Comparison of ENCODE assay signal across 28 cellular contexts in the genomic region with DNA sequence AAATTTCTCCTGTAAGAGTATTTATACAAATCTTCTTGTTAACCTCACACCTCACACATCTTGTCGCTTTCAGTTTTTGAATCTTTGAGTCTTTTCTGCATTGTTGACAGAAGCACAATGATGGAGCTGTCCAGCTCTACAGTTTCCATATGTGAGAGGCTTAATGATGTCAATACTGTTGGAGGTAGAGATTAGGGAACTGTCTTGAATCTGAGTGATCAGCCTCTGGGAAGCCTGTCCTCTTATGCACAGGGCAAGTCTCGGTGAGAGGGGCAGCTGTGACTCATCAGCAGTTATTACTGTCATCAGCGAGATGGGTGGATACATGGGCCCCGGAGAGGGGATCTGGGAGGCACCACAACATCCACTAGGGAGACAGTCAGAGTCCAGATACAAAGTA. TPM values are rescaled to one million over a fixed set of nuclear protein-coding genes. Genes with fewer than 3 reads are reported as not detected.
A peak's percentile ranks its signal among the peaks of the same experiment; 100 is the strongest.
DNase-seq lines count a peak whose midpoint lies in the region; ATAC-seq, FAIRE-seq and TF ChIP-seq lines count a peak whose summit lies in the region.
"Had no signal": no experiment of that assay in that cellular context is flagged by ENCODE, and none has a peak within 500 bp of the region (broad histone marks: within the 10 kb centered on the region; RNA-seq: fewer than 3 reads in every experiment).

No MANE protein-coding gene starts in this region.

- ATAC-seq in left cardiac atrium = no peak
- no peak for ATAC-seq in stimulated activated naive CD8-positive, alpha-beta T cell treated with anti-CD3 and anti-CD28 coated beads, Interleukin-15, amount 100 ng/mL, for 72 hours
- ATAC-seq: activated CD8-positive, alpha-beta memory T cell treated with anti-CD3 and anti-CD28 coated beads, Interleukin-2, amount 10 ng/mL, durations not matched to agents 7 days and 5 days; esophagus mucosa; gastroesophageal sphincter had no signal

- no peaks in the 10 kb centered on the region for H4K20me1 ChIP-seq in mammary epithelial cell (ENCODE audit: insufficient read depth, low read length)

- no peaks in the 10 kb centered on the region for H3K27me3 ChIP-seq in mammary epithelial cell (ENCODE audit: insufficient read depth, low read length)
- H3K27me3 ChIP-seq: brain microvascular endothelial cell, colonic mucosa, ovary, stomach, tibial artery had no signal

- intact Hi-C loops in mammary epithelial cell (cut with micrococcal nuclease) (no loop called here), MCF 10A (cut with micrococcal nuclease) (no loop called here), left cardiac atrium (cut with DNase I) (no loop called here)

- H2AFZ ChIP-seq in mammary epithelial cell (ENCODE audit: low read depth, low read length) = no peak overlapping the region

- H3K4me1 ChIP-seq in mammary epithelial cell (ENCODE audit: insufficient read depth, low read length) = peaks cover 33% of the 10 kb centered on the region
- H3K4me1 ChIP-seq: colonic mucosa, stomach had no signal

- H3K4me2 ChIP-seq in mammary epithelial cell (ENCODE audit: insufficient read depth, low read depth, low read length) = no peak overlapping the region

- no peaks in the 10 kb centered on the region for H3K36me3 ChIP-seq in mammary epithelial cell (ENCODE audit: insufficient read depth, low read length)
- H3K36me3 ChIP-seq: brain microvascular endothelial cell, colonic mucosa, gastroesophageal sphincter, ovary, stomach, tibial artery had no signal

- no peaks in the 10 kb centered on the region for H3K9me3 Mint-ChIP-seq in MCF 10A (ENCODE audit: unreplicated experiment)
- no peaks in the 10 kb centered on the region for H3K9me3 Mint-ChIP-seq in stimulated activated naive CD8-positive, alpha-beta T cell treated with anti-CD3 and anti-CD28 coated beads, Interleukin-15, amount 100 ng/mL, for 72 hours
- H3K9me3 Mint-ChIP-seq: nephron progenitor cell had no signal

- WGBS in mammary epithelial cell (ENCODE audit: low coverage, missing lambda C conversion rate) = 95% methylated on average over 4 of the region's 4 CpGs

- no peaks in the 10 kb centered on the region for H3K27me3 Mint-ChIP-seq in MCF 10A (ENCODE audit: insufficient read depth, unreplicated experiment)
- peaks cover 14% of the 10 kb centered on the region for H3K27me3 Mint-ChIP-seq in stimulated activated naive CD8-positive, alpha-beta T cell treated with anti-CD3 and anti-CD28 coated beads, Interleukin-15, amount 100 ng/mL, for 72 hours

- no peak overlapping the region for H3K27ac Mint-ChIP-seq in MCF 10A (ENCODE audit: low read depth, unreplicated experiment)
- no peak overlapping the region for H3K27ac Mint-ChIP-seq in stimulated activated naive CD8-positive, alpha-beta T cell treated with anti-CD3 and anti-CD28 coated beads, Interleukin-15, amount 100 ng/mL, for 72 hours
- H3K27ac Mint-ChIP-seq: activated CD8-positive, alpha-beta memory T cell treated with anti-CD3 and anti-CD28 coated beads, Interleukin-2, amount 10 ng/mL, durations not matched to agents 7 days and 5 days; CD4-positive, alpha-beta memory T cell; nephron progenitor cell had no signal

- no peaks in the 10 kb centered on the region for H3K36me3 Mint-ChIP-seq in MCF 10A (ENCODE audit: insufficient read depth, unreplicated experiment)
- H3K36me3 Mint-ChIP-seq: activated CD8-positive, alpha-beta memory T cell treated with anti-CD3 and anti-CD28 coated beads, Interleukin-2, amount 10 ng/mL, durations not matched to agents 7 days and 5 days; CD4-positive, alpha-beta memory T cell had no signal

- dilution Hi-C loops in mammary epithelial cell (cut with HindIII; ENCODE audit: low sequenced_read_pairs) = no loop called here

- H3K9me3 ChIP-seq in mammary epithelial cell (replicated peaks; ENCODE audit: insufficient read depth, low read length) = no peaks in the 10 kb centered on the region
- H3K9me3 ChIP-seq: colonic mucosa, gastroesophageal sphincter, ovary, stomach, tibial artery had no signal

- CTCF ChIA-PET in mammary epithelial cell (lab: Charles Lee; ENCODE audit: low non-redundant PET) = no interaction called here
- CTCF ChIA-PET in MCF 10A (lab: Yijun Ruan, JAX) = interaction anchor here (0.6 kb wide), 2 partner anchors 22 to 69 kb away, joined by 3 read pairs; no protein-coding TSS in a partner anchor

- no peak overlapping the region for H3K27ac ChIP-seq in mammary epithelial cell (ENCODE audit: insufficient read depth, low read depth, low read length)
- H3K27ac ChIP-seq: brain microvascular endothelial cell, colonic mucosa, gastroesophageal sphincter, ovary, stomach, tibial artery, VCaP had no signal

- DNase-seq in mammary epithelial cell = peak; percentile 1
- no peak for DNase-seq in MCF 10A (ENCODE audit: unreplicated experiment)
- DNase-seq in RPMI7951 (ENCODE audit: low read depth) = peak; percentile 60
- peak; percentile 28 for DNase-seq in fibroblast of mammary gland (ENCODE audit: low read depth)
- peak; percentile 12 for DNase-seq in urothelium cell line (ENCODE audit: low spot score)
- no peak for DNase-seq in left cardiac atrium
- DNase-seq in stimulated activated naive CD8-positive, alpha-beta T cell treated with anti-CD3 and anti-CD28 coated beads, Interleukin-15, amount 100 ng/mL, for 72 hours = no peak
- DNase-seq in activated naive CD4-positive, alpha-beta T cell treated with anti-CD3 and anti-CD28 coated beads, Interleukin-2, amount 50 U/mL, for 16 hours = no peak
- DNase-seq: activated CD4-positive, alpha-beta T cell treated with anti-CD3 and anti-CD28 coated beads, Interleukin-2, amount 50 U/mL, for 1 hour; activated CD8-positive, alpha-beta memory T cell treated with anti-CD3 and anti-CD28 coated beads, Interleukin-2, amount 10 ng/mL, durations not matched to agents 7 days and 5 days; activated naive CD4-positive, alpha-beta T cell; activated T-cell treated with anti-CD3 and anti-CD28 coated beads, Interleukin-2, amount 50 U/mL, for 48 hours; brain microvascular endothelial cell; CD4-positive, alpha-beta memory T cell; colonic mucosa; NCI-H1092 treated with DMSO at 0.1 percent for 48 hours; NCI-H187 treated with DMSO at 0.1 percent for 48 hours; NCI-H526 treated with DMSO at 0.1 percent for 48 hours; nephron progenitor cell; ovary; small intestine; stomach; tibial artery had no signal

- H3K4me3 ChIP-seq in mammary epithelial cell (replicated peaks in 1 of 3; ENCODE audit: insufficient read depth in 1 of 3, low read depth in 2 of 3, low read length in 3 of 3) (no peak overlapping the region), fibroblast of mammary gland (ENCODE audit: control insufficient read depth, low read depth, low read length) (no peak overlapping the region)
- H3K4me3 ChIP-seq: colonic mucosa, gastroesophageal sphincter, ovary, stomach, tibial artery had no signal

- no peaks in the 10 kb centered on the region for H3K79me2 ChIP-seq in mammary epithelial cell (ENCODE audit: insufficient read depth, low read length)

- in situ Hi-C loops in mammary epithelial cell (cut with MboI; ENCODE audit: low sequenced_read_pairs in 2 of 2) = no loop called here

- H3K4me1 Mint-ChIP-seq in MCF 10A (ENCODE audit: insufficient read depth, unreplicated experiment) = peaks cover 27% of the 10 kb centered on the region
- H3K4me1 Mint-ChIP-seq in stimulated activated naive CD8-positive, alpha-beta T cell treated with anti-CD3 and anti-CD28 coated beads, Interleukin-15, amount 100 ng/mL, for 72 hours = no peaks in the 10 kb centered on the region
- H3K4me1 Mint-ChIP-seq: activated CD8-positive, alpha-beta memory T cell treated with anti-CD3 and anti-CD28 coated beads, Interleukin-2, amount 10 ng/mL, durations not matched to agents 7 days and 5 days; CD4-positive, alpha-beta memory T cell; nephron progenitor cell had no signal

- POLR2A ChIA-PET in MCF 10A (lab: Yijun Ruan, JAX) = interaction anchor here (1.4 kb wide), 1 partner anchor 18 kb away, joined by 3 read pairs; no protein-coding TSS in a partner anchor

- H3K4me3 Mint-ChIP-seq in MCF 10A (ENCODE audit: unreplicated experiment) = no peak overlapping the region
- H3K4me3 Mint-ChIP-seq in stimulated activated naive CD8-positive, alpha-beta T cell treated with anti-CD3 and anti-CD28 coated beads, Interleukin-15, amount 100 ng/mL, for 72 hours = no peak overlapping the region
- H3K4me3 Mint-ChIP-seq: activated CD8-positive, alpha-beta memory T cell treated with anti-CD3 and anti-CD28 coated beads, Interleukin-2, amount 10 ng/mL, durations not matched to agents 7 days and 5 days; CD4-positive, alpha-beta memory T cell; nephron progenitor cell had no signal

- no peak for TF ChIP-seq CTCF in mammary epithelial cell (conservative IDR thresholded peaks at IDR 0.05 in 1 of 2, IDR thresholded peaks at IDR 0.05 in 1 of 2; ENCODE audit: extremely low read depth in 1 of 2, insufficient read depth in 1 of 2, low read depth in 1 of 2, low read length in 2 of 2)
- no peak for TF ChIP-seq CTCF in MCF 10A (IDR thresholded peaks at IDR 0.05; ENCODE audit: unreplicated experiment)
- TF ChIP-seq CTCF in fibroblast of mammary gland (conservative IDR thresholded peaks at IDR 0.05; ENCODE audit: control insufficient read depth, insufficient read depth, low read depth, low read length) = no peak

- BruUV-seq in mammary epithelial cell (replicated peaks; lab: Mats Ljungman, UMichigan) (no TSS peak), MCF 10A (replicated peaks; lab: Mats Ljungman, UMichigan) (no TSS peak)

- no peak for FAIRE-seq in urothelium cell line (lab: Jason Lieb, UNC)
- FAIRE-seq: A204.1, small intestine had no signal

- H3K9ac ChIP-seq in mammary epithelial cell (ENCODE audit: insufficient read depth, low read length) = no peak overlapping the region

RNA-seq across cellular contexts. Expression of a gene that starts 4.6 kb away (rescaled TPM):
- total RNA-seq in mammary epithelial cell (10 to 100 TPM in 1 of 2 donors, 1 to 10 TPM in 1; 5.5 to 16.7 TPM), MCF 10A (2022) (0.17 TPM in 1 of 2 replicates, not detected in the other), left cardiac atrium (10 to 100 TPM; 11.6 to 16.1 TPM)
- 0.23 TPM for polyA plus RNA-seq in mammary epithelial cell
- polyA minus RNA-seq in mammary epithelial cell = 5.1 TPM
- 57.1 and 69.0 TPM in 2 replicates for total RNA-seq in RPMI7951 (2014; rRNA removed; shearing (Covaris generic))
- total RNA-seq: CD4-positive, alpha-beta memory T cell; T-helper 2 cell treated with Interferon-gamma antibody and Interleukin-4, amounts not matched to agents 100 ng/mL and 5 ng/mL, for 36 hours had no signal
- polyA plus RNA-seq: CD4-positive, alpha-beta memory T cell had no signal

RNA-seq across cellular contexts. Expression of a gene that starts 31.5 kb away (rescaled TPM):
- total RNA-seq in mammary epithelial cell (1 to 10 TPM; 2.4 to 4.5 TPM), MCF 10A (2022) (8.5 and 10.4 TPM in 2 replicates), left cardiac atrium (10 to 100 TPM; 11.8 to 14.9 TPM)
- 0.91 TPM for polyA plus RNA-seq in mammary epithelial cell
- polyA minus RNA-seq in mammary epithelial cell = not detected
- total RNA-seq in RPMI7951 (2014; rRNA removed; shearing (Covaris generic)) = 2.9 and 3.2 TPM in 2 replicates
- total RNA-seq: activated CD8-positive, alpha-beta memory T cell treated with anti-CD3 and anti-CD28 coated beads, Interleukin-2, amount 10 ng/mL, durations not matched to agents 7 days and 5 days; CD4-positive, alpha-beta memory T cell; esophagus mucosa; T-helper 2 cell treated with Interferon-gamma antibody and Interleukin-4, amounts not matched to agents 100 ng/mL and 5 ng/mL, for 36 hours had no signal
- polyA plus RNA-seq: CD4-positive, alpha-beta memory T cell had no signal

Comparison
In these comparisons a context has a peak if more than half of its experiments do, and no peak if none do; other contexts are left out.
1. DNase-seq: peak in mammary epithelial cell (single experiment), RPMI7951 (single experiment), fibroblast of mammary gland (single experiment) and urothelium cell line (single experiment); none in MCF 10A (single experiment), left cardiac atrium (single experiment), stimulated activated naive CD8-positive, alpha-beta T cell treated with anti-CD3 and anti-CD28 coated beads, Interleukin-15, amount 100 ng/mL, for 72 hours (0 of 2) and activated naive CD4-positive, alpha-beta T cell treated with anti-CD3 and anti-CD28 coated beads, Interleukin-2, amount 50 U/mL, for 16 hours (single experiment).